In the genomic region with DNA sequence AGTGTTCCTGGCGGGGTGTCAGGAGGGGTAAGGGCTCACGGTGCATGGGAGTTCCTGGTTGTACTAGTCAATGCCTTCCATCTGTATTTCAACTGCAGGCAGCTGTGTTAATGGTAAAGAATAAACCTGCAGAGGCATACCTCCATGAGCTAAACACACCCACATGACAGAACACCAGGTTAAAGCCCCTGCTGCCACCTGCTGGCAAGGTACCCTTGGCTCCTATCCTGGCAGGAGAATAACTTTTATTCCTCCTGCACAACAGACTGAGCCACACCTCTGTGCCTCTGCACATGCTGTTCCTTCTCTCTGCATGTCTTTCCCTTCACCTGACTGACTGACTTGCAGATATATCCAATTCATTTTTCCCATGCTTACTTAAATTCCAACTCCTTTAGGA, we compare ENCODE assay signal across 8 cellular contexts. TPM values are rescaled to one million over a fixed set of nuclear protein-coding genes. Genes with fewer than 3 reads are reported as not detected.
DNase-seq lines count a peak whose midpoint lies in the region; ATAC-seq and TF ChIP-seq lines count a peak whose summit lies in the region.

No MANE protein-coding gene starts in this region.

- H3K27me3 Mint-ChIP-seq in natural killer cell (ENCODE audit: low read depth in 2 of 2) (peaks cover 3 to 7% of the 10 kb centered on the region in 2 donors), type B pancreatic cell (no peaks in the 10 kb centered on the region)
- peaks cover 0 to 20% of the 10 kb centered on the region in 2 donors for H3K27me3 Mint-ChIP-seq in natural killer cell treated with Interleukin-12 subunit alpha and Interleukin-12 subunit beta and Interleukin-15 and Interleukin-18, amount 100 ng/mL, for 72 hours

- H3K36me3 Mint-ChIP-seq in natural killer cell (no peaks in the 10 kb centered on the region), type B pancreatic cell (no peaks in the 10 kb centered on the region)
- H3K36me3 Mint-ChIP-seq in natural killer cell treated with Interleukin-12 subunit alpha and Interleukin-12 subunit beta and Interleukin-15 and Interleukin-18, amount 100 ng/mL, for 72 hours, result no peaks in the 10 kb centered on the region

- no peaks in the 10 kb centered on the region for H3K27me3 ChIP-seq in heart left ventricle

- H3K4me3 Mint-ChIP-seq in natural killer cell (no peak overlapping the region), type B pancreatic cell (no peak overlapping the region)
- H3K4me3 Mint-ChIP-seq in natural killer cell treated with Interleukin-12 subunit alpha and Interleukin-12 subunit beta and Interleukin-15 and Interleukin-18, amount 100 ng/mL, for 72 hours, result no peak overlapping the region

- H3K4me1 Mint-ChIP-seq in natural killer cell (no peaks in the 10 kb centered on the region), type B pancreatic cell (ENCODE audit: unreplicated experiment) (no peaks in the 10 kb centered on the region)
- no peaks in the 10 kb centered on the region for H3K4me1 Mint-ChIP-seq in natural killer cell treated with Interleukin-12 subunit alpha and Interleukin-12 subunit beta and Interleukin-15 and Interleukin-18, amount 100 ng/mL, for 72 hours (ENCODE audit: low read depth in 2 of 2)

- no peaks in the 10 kb centered on the region for H3K36me3 ChIP-seq in heart left ventricle

- WGBS in heart left ventricle, 4 donors, result 69 to 85% (median 79%) methylated on average over 2 of the region's 2 CpGs

- H3K9me3 ChIP-seq in heart left ventricle, result peaks cover 0 to 4% (median 0%) of the 10 kb centered on the region in 12 donors

- intact Hi-C loops in natural killer cell (cut with micrococcal nuclease), result no loop called here
- intact Hi-C loops in heart left ventricle (cut with DNase I), result loop anchor here in 1 of 10 donors (10.0 kb wide), 1 partner anchor 142 kb away; no protein-coding TSS in a partner anchor

- no peaks in the 10 kb centered on the region for H3K4me1 ChIP-seq in heart left ventricle

- no peak for TF ChIP-seq POLR2A in heart left ventricle (IDR thresholded peaks at IDR 0.05)

- ATAC-seq in natural killer cell, result peak in 2 of 3 donors; percentile 52 to 59
- no peak for ATAC-seq in natural killer cell treated with Interleukin-12 subunit alpha and Interleukin-12 subunit beta and Interleukin-15 and Interleukin-18, amount 100 ng/mL, for 72 hours
- no peak for ATAC-seq in heart left ventricle

- no peak overlapping the region for H3K27ac ChIP-seq in heart left ventricle

- no peaks in the 10 kb centered on the region for H3K9me3 Mint-ChIP-seq in natural killer cell
- H3K9me3 Mint-ChIP-seq in natural killer cell treated with Interleukin-12 subunit alpha and Interleukin-12 subunit beta and Interleukin-15 and Interleukin-18, amount 100 ng/mL, for 72 hours, result no peaks in the 10 kb centered on the region
- H3K9me3 Mint-ChIP-seq in type B pancreatic cell, result peaks cover 5% of the 10 kb centered on the region

- DNase-seq in natural killer cell (no peak), SHP77 treated with DMSO at 0.1 percent for 48 hours (lab: John Stamatoyannopoulos, UW) (peak; percentile 67), ecto neural progenitor cell (ENCODE audit: low spot score) (peak; percentile 34), type B pancreatic cell (ENCODE audit: extremely low spot score, unreplicated experiment) (no peak), MV-4-11 (lab: John Stamatoyannopoulos, UW) (no peak), heart left ventricle (no peak), NCI-H774 (lab: John Stamatoyannopoulos, UW) (no peak)
- no peak for DNase-seq in natural killer cell treated with Interleukin-12 subunit alpha and Interleukin-12 subunit beta and Interleukin-15 and Interleukin-18, amount 100 ng/mL, for 72 hours (ENCODE audit: low spot score)

- H3K27ac Mint-ChIP-seq in natural killer cell (no peak overlapping the region), type B pancreatic cell (no peak overlapping the region)
- H3K27ac Mint-ChIP-seq in natural killer cell treated with Interleukin-12 subunit alpha and Interleukin-12 subunit beta and Interleukin-15 and Interleukin-18, amount 100 ng/mL, for 72 hours, result no peak overlapping the region

- no peak overlapping the region for H3K4me3 ChIP-seq in heart left ventricle

- TF ChIP-seq CTCF in natural killer cell (IDR thresholded peaks at IDR 0.05), result no peak
- TF ChIP-seq CTCF in type B pancreatic cell (conservative IDR thresholded peaks at IDR 0.05), result peak; percentile 42
- peak in 1 of 12 donors; percentile 8 for TF ChIP-seq CTCF in heart left ventricle (IDR thresholded peaks at IDR 0.05)

RNA-seq across cellular contexts. Expression of gene ITIH6, which starts 11.1 kb away (rescaled TPM):
- total RNA-seq in natural killer cell (not detected), type B pancreatic cell (ENCODE audit: low replicate concordance) (not detected in 2 replicates), heart left ventricle (not detected)
- total RNA-seq in natural killer cell treated with Interleukin-12 subunit alpha and Interleukin-12 subunit beta and Interleukin-15 and Interleukin-18, amount 100 ng/mL, for 72 hours, result not detected
- polyA plus RNA-seq in heart left ventricle, result not detected

RNA-seq across cellular contexts. Expression of gene MAGED2, which starts 20.6 kb away (rescaled TPM):
- total RNA-seq in natural killer cell (10 to 100 TPM; 52.0 to 63.2 (median 57.8) TPM), type B pancreatic cell (ENCODE audit: low replicate concordance) (243 and 303 TPM in 2 replicates), heart left ventricle (100 to 1,000 TPM in 5 of 9 donors, 10 to 100 TPM in 4; 80.7 to 126 (median 102) TPM)
- total RNA-seq in natural killer cell treated with Interleukin-12 subunit alpha and Interleukin-12 subunit beta and Interleukin-15 and Interleukin-18, amount 100 ng/mL, for 72 hours, result 10 to 100 TPM; 25.0 to 40.5 TPM
- polyA plus RNA-seq in heart left ventricle, result 10 to 100 TPM; 59.3 to 90.9 TPM

Comparison
In these comparisons a context has a peak if more than half of its experiments do, and no peak if none do; other contexts are left out.
1. ATAC-seq: peak in natural killer cell (2 of 3); none in natural killer cell treated with Interleukin-12 subunit alpha and Interleukin-12 subunit beta and Interleukin-15 and Interleukin-18, amount 100 ng/mL, for 72 hours (0 of 2) and heart left ventricle (0 of 4).
2. DNase-seq: peak in SHP77 treated with DMSO at 0.1 percent for 48 hours (single experiment) and ecto neural progenitor cell (single experiment); none in natural killer cell (single experiment), natural killer cell treated with Interleukin-12 subunit alpha and Interleukin-12 subunit beta and Interleukin-15 and Interleukin-18, amount 100 ng/mL, for 72 hours (single experiment), type B pancreatic cell (single experiment), MV-4-11 (single experiment), heart left ventricle (0 of 5) and NCI-H774 (single experiment).